Comparison of ENCODE assay signal across 27 cellular contexts in the genomic region with DNA sequence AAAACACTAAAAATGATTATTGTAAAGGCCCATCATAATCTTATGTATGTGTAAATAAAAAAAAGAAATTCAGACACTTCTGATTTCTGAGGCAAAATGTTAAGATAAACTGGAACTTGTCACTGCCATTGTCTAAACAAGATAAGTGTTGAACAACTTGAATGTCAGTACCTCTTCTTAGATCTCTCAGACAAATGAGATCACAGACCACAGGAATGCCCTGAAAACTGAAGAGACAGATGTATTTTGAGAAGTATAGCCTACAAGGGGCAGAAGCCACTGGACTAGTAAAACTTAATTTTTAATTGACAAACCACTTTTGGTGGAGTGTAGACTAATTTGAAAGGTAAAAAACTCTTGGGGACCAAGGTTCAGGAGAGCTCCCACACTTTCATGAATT.
A peak's percentile ranks its signal among the peaks of the same experiment; 100 is the strongest.
DNase-seq lines count a peak whose midpoint lies in the region; ATAC-seq, FAIRE-seq and TF ChIP-seq lines count a peak whose summit lies in the region.
"Had no signal": no experiment of that assay in that cellular context is flagged by ENCODE, and none has a peak within 500 bp of the region (broad histone marks: within the 10 kb centered on the region; RNA-seq: fewer than 3 reads in every experiment).

No MANE protein-coding gene starts in this region.

- DNase-seq in HTR-8/SVneo (ENCODE audit: insufficient read length, low spot score) (peak; percentile 5), SJCRH30 (peak; percentile 1 to 19), astrocyte of the spinal cord (ENCODE audit: low read depth, low spot score) (peak; percentile 23), non-pigmented ciliary epithelial cell (ENCODE audit: low read depth) (peak; percentile 23), gastrocnemius medialis (no peak), BE2C (no peak)
- DNase-seq in stimulated activated CD4-positive, alpha-beta T cell treated with anti-CD3 and anti-CD28 coated beads, Interleukin-12 subunit alpha, Interleukin-12 subunit beta, amount 100 ng/mL, for 4 hours, result no peak
- no peak for DNase-seq in activated naive CD4-positive, alpha-beta T cell treated with anti-CD3 and anti-CD28 coated beads, Interleukin-2, amount 10 ng/mL, durations not matched to agents 7 days and 5 days
- DNase-seq: Caco-2; CD4-positive, alpha-beta T cell; DMS 273 treated with DMSO at 0.1 percent for 48 hours; DMS79 treated with DMSO at 0.1 percent for 48 hours; HCEC 1CT; KG1; MV-4-11; NCI-H1105 treated with DMSO at 0.1 percent for 48 hours; NCI-H2029 treated with DMSO at 0.1 percent for 48 hours; NCI-H345; NCI-H524; NCI-H774; NK-92 treated with Interleukin-12 subunit alpha and Interleukin-12 subunit beta, amount 100 ng/mL, for 24 hours had no signal

- H3K9me3 ChIP-seq in SJCRH30 (replicated peaks) (no peaks in the 10 kb centered on the region), gastrocnemius medialis (no peaks in the 10 kb centered on the region), BE2C (no peaks in the 10 kb centered on the region)
- H3K9me3 ChIP-seq: BLaER1, Caco-2 had no signal

- intact Hi-C loops in gastrocnemius medialis (cut with DNase I; ENCODE audit: low total_unique reads), result no loop called here

- H3K4me3 ChIP-seq in SJCRH30 (no peak overlapping the region), astrocyte of the spinal cord (ENCODE audit: low read depth, low read length) (no peak overlapping the region), gastrocnemius medialis (no peak overlapping the region), BE2C (ENCODE audit: low read depth, low read length) (no peak overlapping the region)
- H3K4me3 ChIP-seq: BLaER1, GM12878, GM23338 had no signal

- no peaks in the 10 kb centered on the region for H3K36me3 Mint-ChIP-seq in activated naive CD4-positive, alpha-beta T cell treated with anti-CD3 and anti-CD28 coated beads, Interleukin-2, amount 10 ng/mL, durations not matched to agents 7 days and 5 days

- FAIRE-seq in HTR-8/SVneo (lab: Jason Lieb, UNC), result no peak
- FAIRE-seq: GM12878, RCC 7860 had no signal

- CTCF ChIA-PET in activated naive CD4-positive, alpha-beta T cell treated with anti-CD3 and anti-CD28 coated beads, Interleukin-2, amount 10 ng/mL, durations not matched to agents 7 days and 5 days (lab: Charles Lee), result no interaction called here

- H3K4me1 Mint-ChIP-seq in activated naive CD4-positive, alpha-beta T cell treated with anti-CD3 and anti-CD28 coated beads, Interleukin-2, amount 10 ng/mL, durations not matched to agents 7 days and 5 days, result no peaks in the 10 kb centered on the region
- H3K4me1 Mint-ChIP-seq: GM23338 had no signal

- H3K36me3 ChIP-seq in SJCRH30 (no peaks in the 10 kb centered on the region), gastrocnemius medialis (no peaks in the 10 kb centered on the region), BE2C (no peaks in the 10 kb centered on the region)
- H3K36me3 ChIP-seq: BLaER1 had no signal

- H3K4me3 Mint-ChIP-seq in activated naive CD4-positive, alpha-beta T cell treated with anti-CD3 and anti-CD28 coated beads, Interleukin-2, amount 10 ng/mL, durations not matched to agents 7 days and 5 days, result no peak overlapping the region
- H3K4me3 Mint-ChIP-seq: CD4-positive, alpha-beta T cell; GM23338 had no signal

- TF ChIP-seq CTCF in astrocyte of the spinal cord (IDR thresholded peaks at IDR 0.05; ENCODE audit: low read depth, low read length) (no peak), gastrocnemius medialis (IDR thresholded peaks at IDR 0.05 in 4 of 5, conservative IDR thresholded peaks at IDR 0.05 in 1 of 5) (no peak), BE2C (IDR thresholded peaks at IDR 0.05; ENCODE audit: low read depth, low read length) (no peak)

- peaks cover 3% of the 10 kb centered on the region for H3K9me3 Mint-ChIP-seq in activated naive CD4-positive, alpha-beta T cell treated with anti-CD3 and anti-CD28 coated beads, Interleukin-2, amount 10 ng/mL, durations not matched to agents 7 days and 5 days
- H3K9me3 Mint-ChIP-seq: GM23338 had no signal

- H3K27me3 Mint-ChIP-seq in activated naive CD4-positive, alpha-beta T cell treated with anti-CD3 and anti-CD28 coated beads, Interleukin-2, amount 10 ng/mL, durations not matched to agents 7 days and 5 days, result no peaks in the 10 kb centered on the region
- H3K27me3 Mint-ChIP-seq: CD4-positive, alpha-beta T cell had no signal

- in situ Hi-C loops in astrocyte of the spinal cord (cut with HindIII; ENCODE audit: low sequenced_read_pairs), result no loop called here
- in situ Hi-C loops in gastrocnemius medialis (cut with MboI; ENCODE audit: low sequenced_read_pairs in 4 of 4), result no loop called here

- ATAC-seq in gastrocnemius medialis, result no peak
- ATAC-seq: GM12878, GM23338, Right ventricle myocardium inferior had no signal

- H3K27me3 ChIP-seq in SJCRH30, result no peaks in the 10 kb centered on the region
- H3K27me3 ChIP-seq in gastrocnemius medialis, result no peaks in the 10 kb centered on the region
- peaks cover 4% of the 10 kb centered on the region for H3K27me3 ChIP-seq in BE2C
- H3K27me3 ChIP-seq: BLaER1 had no signal

- H3K27ac ChIP-seq in SJCRH30 (no peak overlapping the region), gastrocnemius medialis (no peak overlapping the region)
- H3K27ac ChIP-seq: BLaER1, HL-60 had no signal

- no peak overlapping the region for H3K27ac Mint-ChIP-seq in activated naive CD4-positive, alpha-beta T cell treated with anti-CD3 and anti-CD28 coated beads, Interleukin-2, amount 10 ng/mL, durations not matched to agents 7 days and 5 days
- H3K27ac Mint-ChIP-seq: CD4-positive, alpha-beta T cell; GM23338 had no signal

- no peak for TF ChIP-seq POLR2A in gastrocnemius medialis (IDR thresholded peaks at IDR 0.05)

- peaks cover 7% of the 10 kb centered on the region; the same call in 1 of the 2 replicates for H3K4me1 ChIP-seq in SJCRH30
- H3K4me1 ChIP-seq in gastrocnemius medialis, result no peaks in the 10 kb centered on the region
- H3K4me1 ChIP-seq in BE2C, result no peaks in the 10 kb centered on the region
- H3K4me1 ChIP-seq: BLaER1, Caco-2 had no signal

Comparison
In these comparisons a context has a peak if more than half of its experiments do, and no peak if none do; other contexts are left out.
1. DNase-seq: peak in HTR-8/SVneo (single experiment), SJCRH30 (2 of 2), astrocyte of the spinal cord (single experiment) and non-pigmented ciliary epithelial cell (single experiment); none in stimulated activated CD4-positive, alpha-beta T cell treated with anti-CD3 and anti-CD28 coated beads, Interleukin-12 subunit alpha, Interleukin-12 subunit beta, amount 100 ng/mL, for 4 hours (single experiment), activated naive CD4-positive, alpha-beta T cell treated with anti-CD3 and anti-CD28 coated beads, Interleukin-2, amount 10 ng/mL, durations not matched to agents 7 days and 5 days (single experiment), gastrocnemius medialis (0 of 2) and BE2C (single experiment).